1 cellular context compared by ENCODE assay signal in the genomic region with DNA sequence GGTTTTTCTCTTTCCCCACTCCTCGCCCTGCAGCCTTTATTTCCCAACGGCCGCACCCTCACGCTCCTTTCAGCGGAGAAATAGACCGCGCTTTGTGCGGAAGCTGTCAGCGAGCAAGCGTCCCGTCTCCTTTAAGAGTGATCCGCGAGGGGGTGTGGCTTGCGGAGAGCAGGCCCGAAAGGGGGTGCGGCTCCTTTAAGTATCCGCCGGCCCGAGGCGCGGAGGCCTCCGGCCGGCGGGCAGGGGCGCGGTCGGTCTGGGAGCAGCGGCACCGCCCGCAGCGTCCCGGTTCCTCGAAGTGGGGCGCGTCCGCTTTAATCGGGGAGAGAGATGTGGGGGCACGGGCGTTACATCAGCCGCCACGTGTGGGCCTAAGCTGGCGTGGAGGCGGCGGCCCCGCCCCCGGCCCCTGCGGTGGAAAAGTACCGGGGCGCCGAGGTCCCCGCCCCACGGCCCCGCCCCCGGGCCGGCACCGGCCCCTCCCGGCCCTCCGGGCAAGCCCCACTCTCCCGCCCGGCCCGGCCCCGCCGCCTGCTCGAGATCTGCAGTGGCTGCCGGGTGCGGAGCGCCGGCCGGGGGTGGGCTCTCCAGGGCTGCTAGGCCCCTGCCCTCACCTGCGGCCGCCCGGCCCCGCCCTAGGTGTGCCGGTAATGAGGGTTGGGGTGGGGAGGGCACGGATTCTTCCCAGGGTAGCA.
TF ChIP-seq lines count a peak whose summit lies in the region.

No MANE protein-coding gene starts in this region.

TF ChIP-seq in H1, 55 proteins besides CTCF, POLR2A, EP300 and RAD21:
- TF ChIP-seq CREB1 (IDR thresholded peaks at IDR 0.05) (peak; percentile 54; the same call in 1 of the 2 replicates), RNF2 (IDR thresholded peaks at IDR 0.05; ENCODE audit: borderline replicate concordance, low read depth, low read length, missing control alignments, poor library complexity, severe bottlenecking) (no peak), YY1 (IDR thresholded peaks at IDR 0.05; ENCODE audit: low read depth, low read length) (0 out of 2 replicates have a peak, but pooled peaks have one; percentile 6), SP1 (IDR thresholded peaks at IDR 0.05; ENCODE audit: low read depth, low read length) (0 out of 2 replicates have a peak, but pooled peaks have one; percentile 14), RBBP5 (IDR thresholded peaks at IDR 0.05; ENCODE audit: borderline replicate concordance, low read depth, low read length) (0 out of 2 replicates have a peak, but pooled peaks have one; percentile 34), CBX8 (IDR thresholded peaks at IDR 0.05; ENCODE audit: borderline replicate concordance, low read depth, low read length) (no peak), GABPA (IDR thresholded peaks at IDR 0.05; ENCODE audit: borderline replicate concordance, insufficient read depth, low read length) (0 out of 2 replicates have a peak, but pooled peaks have one; percentile 15), EZH2 (IDR thresholded peaks at IDR 0.05; ENCODE audit: low read depth, low read length, severe bottlenecking) (no peak), TBP (IDR thresholded peaks at IDR 0.05; ENCODE audit: low read depth, low read length) (0 out of 2 replicates have a peak, but pooled peaks have one; percentile 36), TAF7 (optimal IDR thresholded peaks at IDR 0.05; ENCODE audit: borderline replicate concordance, low read depth, low read length) (peak; percentile 64), CHD2 (IDR thresholded peaks at IDR 0.05; ENCODE audit: low read length) (peak; percentile 65; the same call in 1 of the 2 replicates), TAF1 (IDR thresholded peaks at IDR 0.05; ENCODE audit: low read depth, low read length) (peak; percentile 52), TCF12 (IDR thresholded peaks at IDR 0.05; ENCODE audit: low read depth, low read length) (no peak), HDAC6 (IDR thresholded peaks at IDR 0.05; ENCODE audit: low read depth, low read length) (no peak), MAX (IDR thresholded peaks at IDR 0.05) (peak; percentile 80), SIX5 (IDR thresholded peaks at IDR 0.05; ENCODE audit: low read depth, low read length) (no peak), SAP30 (IDR thresholded peaks at IDR 0.05; ENCODE audit: insufficient read depth, insufficient replicate concordance, low read length) (peak; percentile 96), ATF3 (IDR thresholded peaks at IDR 0.05; ENCODE audit: insufficient read depth, low read depth, low read length) (no peak), SIRT6 (IDR thresholded peaks at IDR 0.05; ENCODE audit: low read length) (no peak), PHF8 (conservative IDR thresholded peaks at IDR 0.05; ENCODE audit: low read depth, low read length) (peak; percentile 74), HDAC2 (IDR thresholded peaks at IDR 0.05; ENCODE audit: borderline replicate concordance in 1 of 2, low read depth in 2 of 2, low read length in 2 of 2) (0 out of 4 replicates have a peak, but pooled peaks have one; percentile 11 to 73), SIN3A (conservative IDR thresholded peaks at IDR 0.05 in 1 of 2, IDR thresholded peaks at IDR 0.05 in 1 of 2; ENCODE audit: low read depth in 1 of 2, low read length in 2 of 2) (peak; percentile 84 to 98; a peak in 3 of 4 replicates), JUND (IDR thresholded peaks at IDR 0.05; ENCODE audit: low read length) (no peak)
- TF ChIP-seq, protein P1, sequence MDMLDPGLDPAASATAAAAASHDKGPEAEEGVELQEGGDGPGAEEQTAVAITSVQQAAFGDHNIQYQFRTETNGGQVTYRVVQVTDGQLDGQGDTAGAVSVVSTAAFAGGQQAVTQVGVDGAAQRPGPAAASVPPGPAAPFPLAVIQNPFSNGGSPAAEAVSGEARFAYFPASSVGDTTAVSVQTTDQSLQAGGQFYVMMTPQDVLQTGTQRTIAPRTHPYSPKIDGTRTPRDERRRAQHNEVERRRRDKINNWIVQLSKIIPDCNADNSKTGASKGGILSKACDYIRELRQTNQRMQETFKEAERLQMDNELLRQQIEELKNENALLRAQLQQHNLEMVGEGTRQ (IDR thresholded peaks at IDR 0.05; ENCODE audit: low read length), result no peak
